8 cellular contexts compared by ENCODE assay signal in the genomic region with DNA sequence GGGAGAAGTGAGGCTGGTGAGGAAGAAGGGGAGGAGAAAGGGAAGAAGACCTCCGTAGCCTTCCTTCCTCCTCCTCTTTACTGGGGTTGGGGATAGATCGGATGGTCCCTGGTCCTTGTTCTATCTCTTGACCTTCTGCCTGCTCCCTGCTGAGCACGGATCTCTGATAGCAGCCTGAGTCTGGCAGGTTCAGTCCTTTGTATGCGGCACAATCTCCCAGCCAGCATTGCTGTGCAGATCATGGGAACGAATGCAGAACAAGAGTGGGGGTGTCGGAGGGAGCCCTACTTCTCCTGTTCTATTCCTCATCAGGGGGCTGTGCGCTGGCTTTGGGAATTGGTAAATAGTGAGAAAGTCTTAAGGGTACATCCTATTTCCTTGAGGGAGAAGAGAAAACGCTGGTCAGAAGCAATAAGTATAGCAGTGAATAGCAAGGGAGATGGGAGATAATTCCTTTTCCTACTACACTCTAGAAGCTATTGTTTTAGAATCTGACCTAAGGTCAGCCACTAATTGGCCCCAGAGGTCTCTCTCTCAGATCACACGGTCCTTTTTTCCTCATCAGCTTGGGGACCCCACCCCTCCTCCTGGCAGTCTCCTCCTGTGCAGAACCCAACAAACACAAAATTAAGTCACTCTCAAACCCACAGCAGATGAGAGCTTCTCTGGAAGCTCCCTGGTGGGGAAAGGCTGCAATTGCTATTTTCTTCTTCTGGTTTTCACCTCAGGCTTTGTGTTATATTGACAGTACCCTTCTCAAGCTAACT. TPM values are rescaled to one million over a fixed set of nuclear protein-coding genes. Genes with fewer than 3 reads are reported as not detected.
DNase-seq lines count a peak whose midpoint lies in the region; ATAC-seq and TF ChIP-seq lines count a peak whose summit lies in the region.

No MANE protein-coding gene starts in this region.

- H3K4me1 Mint-ChIP-seq in chondrocyte (ENCODE audit: low read depth) (peaks cover 5% of the 10 kb centered on the region), neural progenitor cell (peaks cover 19% of the 10 kb centered on the region)
- H3K4me1 Mint-ChIP-seq in activated T-cell treated with anti-CD3 and anti-CD28 coated beads, Interleukin-2, amount 50 U/mL, for 72 hours (ENCODE audit: low read depth): no peaks in the 10 kb centered on the region

- H2AFZ ChIP-seq in neural progenitor cell (replicated peaks): no peak overlapping the region

- DNase-seq in GM10248 (ENCODE audit: extremely low spot score): peak; percentile 49
- no peak for DNase-seq in chondrocyte (ENCODE audit: low spot score)
- peak; percentile 52 for DNase-seq in neural progenitor cell (ENCODE audit: low spot score)
- no peak for DNase-seq in NCI-H146 (lab: John Stamatoyannopoulos, UW)
- no peak for DNase-seq in activated CD4-positive, alpha-beta T cell treated with anti-CD3 and anti-CD28 coated beads for 48 hours
- no peak for DNase-seq in activated T-cell treated with anti-CD3 and anti-CD28 coated beads, Interleukin-2, amount 50 U/mL, for 72 hours

- no peak overlapping the region for H3K4me3 Mint-ChIP-seq in chondrocyte (ENCODE audit: unreplicated experiment)
- no peak overlapping the region for H3K4me3 Mint-ChIP-seq in neural progenitor cell
- no peak overlapping the region for H3K4me3 Mint-ChIP-seq in activated T-cell treated with anti-CD3 and anti-CD28 coated beads, Interleukin-2, amount 50 U/mL, for 72 hours

- no peak overlapping the region for H3K27ac ChIP-seq in neural progenitor cell

- H3F3A ChIP-seq in neural progenitor cell (ENCODE audit: low read depth): peaks cover 16% of the 10 kb centered on the region

- no peak for TF ChIP-seq EP300 in Ishikawa (IDR thresholded peaks at IDR 0.05; ENCODE audit: borderline replicate concordance)

- no peaks in the 10 kb centered on the region for H3K9me3 ChIP-seq in neural progenitor cell (ENCODE audit: low read depth)

- peak overlapping the region; percentile 22 for H3K27ac Mint-ChIP-seq in chondrocyte (ENCODE audit: unreplicated experiment)
- peak overlapping the region; percentile 79 for H3K27ac Mint-ChIP-seq in neural progenitor cell
- H3K27ac Mint-ChIP-seq in activated T-cell treated with anti-CD3 and anti-CD28 coated beads, Interleukin-2, amount 50 U/mL, for 72 hours: no peak overlapping the region

- ATAC-seq in HG03039 (IDR thresholded peaks at IDR 0.05; ENCODE audit: unreplicated experiment): no peak
- ATAC-seq in activated T-cell treated with anti-CD3 and anti-CD28 coated beads, Interleukin-2, amount 50 U/mL, for 72 hours (replicated peaks in 1 of 2): no peak

- peak; percentile 29; the same call in 1 of the 2 replicates for TF ChIP-seq RAD21 in Ishikawa (IDR thresholded peaks at IDR 0.05; ENCODE audit: low read depth)

- no peaks in the 10 kb centered on the region for H3K27me3 ChIP-seq in neural progenitor cell

- no peaks in the 10 kb centered on the region for H3K36me3 Mint-ChIP-seq in chondrocyte (ENCODE audit: low read depth)
- H3K36me3 Mint-ChIP-seq in neural progenitor cell: no peaks in the 10 kb centered on the region
- H3K36me3 Mint-ChIP-seq in activated T-cell treated with anti-CD3 and anti-CD28 coated beads, Interleukin-2, amount 50 U/mL, for 72 hours (ENCODE audit: insufficient read depth in 2 of 2): no peaks in the 10 kb centered on the region

- H3K27me3 Mint-ChIP-seq in chondrocyte (ENCODE audit: low read depth): no peaks in the 10 kb centered on the region
- H3K27me3 Mint-ChIP-seq in neural progenitor cell (ENCODE audit: insufficient read depth, low read depth): peaks cover 7% of the 10 kb centered on the region
- H3K27me3 Mint-ChIP-seq in activated T-cell treated with anti-CD3 and anti-CD28 coated beads, Interleukin-2, amount 50 U/mL, for 72 hours (ENCODE audit: low read depth): no peaks in the 10 kb centered on the region

- no peak overlapping the region for H3K4me3 ChIP-seq in neural progenitor cell

- H3K9me3 Mint-ChIP-seq in chondrocyte (ENCODE audit: low read depth) (no peaks in the 10 kb centered on the region), neural progenitor cell (peaks cover 4% of the 10 kb centered on the region)
- no peaks in the 10 kb centered on the region for H3K9me3 Mint-ChIP-seq in activated T-cell treated with anti-CD3 and anti-CD28 coated beads, Interleukin-2, amount 50 U/mL, for 72 hours

- H3K4me2 ChIP-seq in neural progenitor cell: peak overlapping the region; percentile 25

- TF ChIP-seq CTCF in GM10248 (IDR thresholded peaks at IDR 0.05; ENCODE audit: control extremely low read depth, extremely low read depth, low read depth, missing control alignments) (peak; percentile 21), chondrocyte (IDR thresholded peaks at IDR 0.05) (peak; percentile 69), neural progenitor cell (IDR thresholded peaks at IDR 0.05) (peak; percentile 43)

- no peak overlapping the region for H3K9ac ChIP-seq in neural progenitor cell

- H3K79me2 ChIP-seq in neural progenitor cell (ENCODE audit: low read depth): no peaks in the 10 kb centered on the region

- H3K4me1 ChIP-seq in neural progenitor cell: peaks cover 13% of the 10 kb centered on the region

- H4K20me1 ChIP-seq in neural progenitor cell (ENCODE audit: low read depth): no peaks in the 10 kb centered on the region

- CTCF ChIA-PET in GM10248 (lab: Yijun Ruan, JAX): interaction anchor here (0.8 to 1.2 kb wide), 9 partner anchors 8 to 101 kb away, joined by 3 to 6 read pairs (median 3); no protein-coding TSS in a partner anchor

- H3K36me3 ChIP-seq in neural progenitor cell: no peaks in the 10 kb centered on the region

- POLR2A ChIA-PET in GM10248 (lab: Yijun Ruan, JAX): no interaction called here

TF ChIP-seq in Ishikawa, 13 proteins besides CTCF, POLR2A, EP300 and RAD21:
- TF ChIP-seq FOXM1 (IDR thresholded peaks at IDR 0.05; ENCODE audit: borderline replicate concordance, low read depth): no peak
- TF ChIP-seq TAF1 (IDR thresholded peaks at IDR 0.05; ENCODE audit: low read depth): no peak
- TF ChIP-seq, protein P1, sequence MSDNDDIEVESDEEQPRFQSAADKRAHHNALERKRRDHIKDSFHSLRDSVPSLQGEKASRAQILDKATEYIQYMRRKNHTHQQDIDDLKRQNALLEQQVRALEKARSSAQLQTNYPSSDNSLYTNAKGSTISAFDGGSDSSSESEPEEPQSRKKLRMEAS (IDR thresholded peaks at IDR 0.05): no peak
- no peak for TF ChIP-seq YY1 (IDR thresholded peaks at IDR 0.05; ENCODE audit: low read depth)
- no peak for TF ChIP-seq TCF12 (IDR thresholded peaks at IDR 0.05; ENCODE audit: low read depth)
- TF ChIP-seq, protein P2, sequence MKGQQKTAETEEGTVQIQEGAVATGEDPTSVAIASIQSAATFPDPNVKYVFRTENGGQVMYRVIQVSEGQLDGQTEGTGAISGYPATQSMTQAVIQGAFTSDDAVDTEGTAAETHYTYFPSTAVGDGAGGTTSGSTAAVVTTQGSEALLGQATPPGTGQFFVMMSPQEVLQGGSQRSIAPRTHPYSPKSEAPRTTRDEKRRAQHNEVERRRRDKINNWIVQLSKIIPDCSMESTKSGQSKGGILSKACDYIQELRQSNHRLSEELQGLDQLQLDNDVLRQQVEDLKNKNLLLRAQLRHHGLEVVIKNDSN (IDR thresholded peaks at IDR 0.05): no peak
- no peak for TF ChIP-seq CREB1 (IDR thresholded peaks at IDR 0.05; ENCODE audit: low read depth)
- no peak for TF ChIP-seq NFIC (IDR thresholded peaks at IDR 0.05)
- TF ChIP-seq ZBTB7A (IDR thresholded peaks at IDR 0.05; ENCODE audit: low read depth): no peak
- TF ChIP-seq CEBPB (IDR thresholded peaks at IDR 0.05): no peak
- TF ChIP-seq EGR1 (IDR thresholded peaks at IDR 0.05): no peak
- TF ChIP-seq TEAD4 (IDR thresholded peaks at IDR 0.05): no peak
- TF ChIP-seq, protein P3, sequence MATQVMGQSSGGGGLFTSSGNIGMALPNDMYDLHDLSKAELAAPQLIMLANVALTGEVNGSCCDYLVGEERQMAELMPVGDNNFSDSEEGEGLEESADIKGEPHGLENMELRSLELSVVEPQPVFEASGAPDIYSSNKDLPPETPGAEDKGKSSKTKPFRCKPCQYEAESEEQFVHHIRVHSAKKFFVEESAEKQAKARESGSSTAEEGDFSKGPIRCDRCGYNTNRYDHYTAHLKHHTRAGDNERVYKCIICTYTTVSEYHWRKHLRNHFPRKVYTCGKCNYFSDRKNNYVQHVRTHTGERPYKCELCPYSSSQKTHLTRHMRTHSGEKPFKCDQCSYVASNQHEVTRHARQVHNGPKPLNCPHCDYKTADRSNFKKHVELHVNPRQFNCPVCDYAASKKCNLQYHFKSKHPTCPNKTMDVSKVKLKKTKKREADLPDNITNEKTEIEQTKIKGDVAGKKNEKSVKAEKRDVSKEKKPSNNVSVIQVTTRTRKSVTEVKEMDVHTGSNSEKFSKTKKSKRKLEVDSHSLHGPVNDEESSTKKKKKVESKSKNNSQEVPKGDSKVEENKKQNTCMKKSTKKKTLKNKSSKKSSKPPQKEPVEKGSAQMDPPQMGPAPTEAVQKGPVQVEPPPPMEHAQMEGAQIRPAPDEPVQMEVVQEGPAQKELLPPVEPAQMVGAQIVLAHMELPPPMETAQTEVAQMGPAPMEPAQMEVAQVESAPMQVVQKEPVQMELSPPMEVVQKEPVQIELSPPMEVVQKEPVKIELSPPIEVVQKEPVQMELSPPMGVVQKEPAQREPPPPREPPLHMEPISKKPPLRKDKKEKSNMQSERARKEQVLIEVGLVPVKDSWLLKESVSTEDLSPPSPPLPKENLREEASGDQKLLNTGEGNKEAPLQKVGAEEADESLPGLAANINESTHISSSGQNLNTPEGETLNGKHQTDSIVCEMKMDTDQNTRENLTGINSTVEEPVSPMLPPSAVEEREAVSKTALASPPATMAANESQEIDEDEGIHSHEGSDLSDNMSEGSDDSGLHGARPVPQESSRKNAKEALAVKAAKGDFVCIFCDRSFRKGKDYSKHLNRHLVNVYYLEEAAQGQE (IDR thresholded peaks at IDR 0.05; ENCODE audit: low read depth): no peak

RNA-seq across cellular contexts. Expression of a gene that starts 41.0 kb away (rescaled TPM):
- total RNA-seq in chondrocyte (0.05 to 0.19 TPM (median 0.15 TPM) in 3 replicates), neural progenitor cell (ENCODE audit: low replicate concordance) (not detected in 2 replicates)
- under 1 TPM; 0.69 to 0.99 TPM for total RNA-seq in activated T-cell treated with anti-CD3 and anti-CD28 coated beads, Interleukin-2, amount 50 U/mL, for 72 hours

Comparison
In these comparisons a context has a peak if more than half of its experiments do, and no peak if none do; other contexts are left out.
1. DNase-seq: peak in GM10248 (single experiment) and neural progenitor cell (single experiment); none in chondrocyte (single experiment), NCI-H146 (single experiment), activated CD4-positive, alpha-beta T cell treated with anti-CD3 and anti-CD28 coated beads for 48 hours (single experiment) and activated T-cell treated with anti-CD3 and anti-CD28 coated beads, Interleukin-2, amount 50 U/mL, for 72 hours (0 of 2).
2. Peak in every context shown above with its lines, with median percentiles within 50 percentile points of each other: CTCF ChIP-seq.